In genomic region chr3:124700880-124701684, GRCh38 we compare ENCODE assay signal across 1 cellular context.
TF ChIP-seq lines count a peak whose summit lies in the region.

No MANE protein-coding gene starts in this region.

TF ChIP-seq in HepG2, 621 proteins besides CTCF, POLR2A, EP300 and RAD21 (continued from another document and continues in another):
- TF ChIP-seq ZNF597 (CRISPR knock-in tag; IDR thresholded peaks at IDR 0.05): no peak
- peak; percentile 61 for TF ChIP-seq IKZF4 (CRISPR knock-in tag; IDR thresholded peaks at IDR 0.05; ENCODE audit: borderline replicate concordance, low read depth, not compliant biosample characterization)
- TF ChIP-seq MAFG (CRISPR knock-in tag; IDR thresholded peaks at IDR 0.05): no peak
- 0 out of 2 replicates have a peak, but pooled peaks have one; percentile 86 for TF ChIP-seq U2AF2 (IDR thresholded peaks at IDR 0.05; ENCODE audit: low read depth, low read length)
- TF ChIP-seq, protein P1, sequence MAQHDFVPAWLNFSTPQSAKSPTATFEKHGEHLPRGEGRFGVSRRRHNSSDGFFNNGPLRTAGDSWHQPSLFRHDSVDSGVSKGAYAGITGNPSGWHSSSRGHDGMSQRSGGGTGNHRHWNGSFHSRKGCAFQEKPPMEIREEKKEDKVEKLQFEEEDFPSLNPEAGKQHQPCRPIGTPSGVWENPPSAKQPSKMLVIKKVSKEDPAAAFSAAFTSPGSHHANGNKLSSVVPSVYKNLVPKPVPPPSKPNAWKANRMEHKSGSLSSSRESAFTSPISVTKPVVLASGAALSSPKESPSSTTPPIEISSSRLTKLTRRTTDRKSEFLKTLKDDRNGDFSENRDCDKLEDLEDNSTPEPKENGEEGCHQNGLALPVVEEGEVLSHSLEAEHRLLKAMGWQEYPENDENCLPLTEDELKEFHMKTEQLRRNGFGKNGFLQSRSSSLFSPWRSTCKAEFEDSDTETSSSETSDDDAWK (CRISPR knock-in tag; IDR thresholded peaks at IDR 0.05): no peak
- TF ChIP-seq ZSCAN21 (CRISPR knock-in tag; IDR thresholded peaks at IDR 0.05; ENCODE audit: borderline replicate concordance): peak; percentile 53; the same call in 1 of the 2 replicates
- TF ChIP-seq, protein P2, sequence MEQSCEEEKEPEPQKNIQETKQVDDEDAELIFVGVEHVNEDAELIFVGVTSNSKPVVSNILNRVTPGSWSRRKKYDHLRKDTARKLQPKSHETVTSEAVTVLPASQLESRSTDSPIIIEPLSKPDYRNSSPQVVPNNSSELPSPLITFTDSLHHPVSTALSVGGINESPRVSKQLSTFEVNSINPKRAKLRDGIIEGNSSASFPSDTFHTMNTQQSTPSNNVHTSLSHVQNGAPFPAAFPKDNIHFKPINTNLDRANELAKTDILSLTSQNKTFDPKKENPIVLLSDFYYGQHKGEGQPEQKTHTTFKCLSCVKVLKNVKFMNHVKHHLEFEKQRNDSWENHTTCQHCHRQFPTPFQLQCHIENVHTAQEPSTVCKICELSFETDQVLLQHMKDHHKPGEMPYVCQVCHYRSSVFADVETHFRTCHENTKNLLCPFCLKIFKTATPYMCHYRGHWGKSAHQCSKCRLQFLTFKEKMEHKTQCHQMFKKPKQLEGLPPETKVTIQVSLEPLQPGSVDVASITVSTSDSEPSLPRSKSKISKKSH (CRISPR knock-in tag; IDR thresholded peaks at IDR 0.05; ENCODE audit: borderline replicate concordance): no peak
- TF ChIP-seq ASH2L (IDR thresholded peaks at IDR 0.05; ENCODE audit: insufficient read length, low read depth, low read length): peak; percentile 36
- TF ChIP-seq, protein P3, sequence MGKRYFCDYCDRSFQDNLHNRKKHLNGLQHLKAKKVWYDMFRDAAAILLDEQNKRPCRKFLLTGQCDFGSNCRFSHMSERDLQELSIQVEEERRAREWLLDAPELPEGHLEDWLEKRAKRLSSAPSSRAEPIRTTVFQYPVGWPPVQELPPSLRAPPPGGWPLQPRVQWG (CRISPR knock-in tag; IDR thresholded peaks at IDR 0.05; ENCODE audit: borderline replicate concordance, low read depth): no peak
- peak; percentile 61 for TF ChIP-seq ZKSCAN5 (CRISPR knock-in tag; IDR thresholded peaks at IDR 0.05)
- TF ChIP-seq, protein P4, sequence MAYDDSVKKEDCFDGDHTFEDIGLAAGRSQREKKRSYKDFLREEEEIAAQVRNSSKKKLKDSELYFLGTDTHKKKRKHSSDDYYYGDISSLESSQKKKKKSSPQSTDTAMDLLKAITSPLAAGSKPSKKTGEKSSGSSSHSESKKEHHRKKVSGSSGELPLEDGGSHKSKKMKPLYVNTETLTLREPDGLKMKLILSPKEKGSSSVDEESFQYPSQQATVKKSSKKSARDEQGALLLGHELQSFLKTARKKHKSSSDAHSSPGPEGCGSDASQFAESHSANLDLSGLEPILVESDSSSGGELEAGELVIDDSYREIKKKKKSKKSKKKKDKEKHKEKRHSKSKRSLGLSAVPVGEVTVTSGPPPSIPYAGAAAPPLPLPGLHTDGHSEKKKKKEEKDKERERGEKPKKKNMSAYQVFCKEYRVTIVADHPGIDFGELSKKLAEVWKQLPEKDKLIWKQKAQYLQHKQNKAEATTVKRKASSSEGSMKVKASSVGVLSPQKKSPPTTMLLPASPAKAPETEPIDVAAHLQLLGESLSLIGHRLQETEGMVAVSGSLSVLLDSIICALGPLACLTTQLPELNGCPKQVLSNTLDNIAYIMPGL (CRISPR knock-in tag; IDR thresholded peaks at IDR 0.05; ENCODE audit: borderline replicate concordance in 1 of 2, low read depth in 1 of 2): no peak; a peak in 2 of 4 replicates
- peak; percentile 66; the same call in 1 of the 2 replicates for TF ChIP-seq ZNF501 (CRISPR knock-in tag; IDR thresholded peaks at IDR 0.05)
- TF ChIP-seq ZNF772 (CRISPR knock-in tag; IDR thresholded peaks at IDR 0.05): peak; percentile 76; the same call in 1 of the 2 replicates
- peak; percentile 92; the same call in 1 of the 2 replicates for TF ChIP-seq ZNF292 (CRISPR knock-in tag; IDR thresholded peaks at IDR 0.05; ENCODE audit: borderline replicate concordance, low read depth)
- peak; percentile 79; the same call in 1 of the 2 replicates for TF ChIP-seq ARID3A (IDR thresholded peaks at IDR 0.05; ENCODE audit: low read depth, low read length)
- no peak for TF ChIP-seq HINFP (CRISPR knock-in tag; IDR thresholded peaks at IDR 0.05; ENCODE audit: low read depth)
- TF ChIP-seq PRMT3 (CRISPR knock-in tag; IDR thresholded peaks at IDR 0.05; ENCODE audit: borderline replicate concordance, low read depth): no peak
- TF ChIP-seq THYN1 (CRISPR knock-in tag; IDR thresholded peaks at IDR 0.05; ENCODE audit: borderline replicate concordance, low read depth): no peak
- TF ChIP-seq ZNF34 (CRISPR knock-in tag; IDR thresholded peaks at IDR 0.05; ENCODE audit: borderline replicate concordance): no peak
- peak; percentile 81; the same call in 1 of the 2 replicates for TF ChIP-seq SAFB2 (CRISPR knock-in tag; IDR thresholded peaks at IDR 0.05; ENCODE audit: borderline replicate concordance, low read depth)
- TF ChIP-seq ARNTL (CRISPR knock-in tag; IDR thresholded peaks at IDR 0.05): peak; percentile 72
- TF ChIP-seq ZNF136 (CRISPR knock-in tag; IDR thresholded peaks at IDR 0.05; ENCODE audit: low read depth): no peak
- TF ChIP-seq NR3C1 (CRISPR knock-in tag; IDR thresholded peaks at IDR 0.05): no peak
- peak; percentile 68; the same call in 1 of the 2 replicates for TF ChIP-seq ZNF230 (CRISPR knock-in tag; IDR thresholded peaks at IDR 0.05)
- peak; percentile 77 for TF ChIP-seq NR2C2 (CRISPR knock-in tag; IDR thresholded peaks at IDR 0.05; ENCODE audit: borderline replicate concordance)
- no peak for TF ChIP-seq NFE2L1 (CRISPR knock-in tag; IDR thresholded peaks at IDR 0.05; ENCODE audit: borderline replicate concordance)
- peak; percentile 92 for TF ChIP-seq HNF1B (CRISPR knock-in tag; IDR thresholded peaks at IDR 0.05)
- TF ChIP-seq HHEX (CRISPR knock-in tag; IDR thresholded peaks at IDR 0.05): peak; percentile 82
- TF ChIP-seq KAT8 (CRISPR knock-in tag; IDR thresholded peaks at IDR 0.05): peak; percentile 91
- TF ChIP-seq HNF4G (IDR thresholded peaks at IDR 0.05; ENCODE audit: borderline replicate concordance, low read depth, low read length): peak; percentile 80
- TF ChIP-seq HNF4G (CRISPR knock-in tag; IDR thresholded peaks at IDR 0.05; ENCODE audit: borderline replicate concordance, low read depth): peak; percentile 96
- TF ChIP-seq ZNF646 (CRISPR knock-in tag; IDR thresholded peaks at IDR 0.05): peak; percentile 95
- peak; percentile 98 for TF ChIP-seq HDAC1 (CRISPR knock-in tag; IDR thresholded peaks at IDR 0.05)
- no peak for TF ChIP-seq DNMT1 (CRISPR knock-in tag; IDR thresholded peaks at IDR 0.05)
- TF ChIP-seq, protein P5, sequence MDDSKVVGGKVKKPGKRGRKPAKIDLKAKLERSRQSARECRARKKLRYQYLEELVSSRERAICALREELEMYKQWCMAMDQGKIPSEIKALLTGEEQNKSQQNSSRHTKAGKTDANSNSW (CRISPR knock-in tag; IDR thresholded peaks at IDR 0.05; ENCODE audit: borderline replicate concordance): no peak
- no peak for TF ChIP-seq U2AF1 (optimal IDR thresholded peaks at IDR 0.05; ENCODE audit: low read depth, low read length)
- TF ChIP-seq SIN3A (IDR thresholded peaks at IDR 0.05; ENCODE audit: borderline replicate concordance, low read depth, low read length): 0 out of 2 replicates have a peak, but pooled peaks have one; percentile 51
- TF ChIP-seq, protein P6, sequence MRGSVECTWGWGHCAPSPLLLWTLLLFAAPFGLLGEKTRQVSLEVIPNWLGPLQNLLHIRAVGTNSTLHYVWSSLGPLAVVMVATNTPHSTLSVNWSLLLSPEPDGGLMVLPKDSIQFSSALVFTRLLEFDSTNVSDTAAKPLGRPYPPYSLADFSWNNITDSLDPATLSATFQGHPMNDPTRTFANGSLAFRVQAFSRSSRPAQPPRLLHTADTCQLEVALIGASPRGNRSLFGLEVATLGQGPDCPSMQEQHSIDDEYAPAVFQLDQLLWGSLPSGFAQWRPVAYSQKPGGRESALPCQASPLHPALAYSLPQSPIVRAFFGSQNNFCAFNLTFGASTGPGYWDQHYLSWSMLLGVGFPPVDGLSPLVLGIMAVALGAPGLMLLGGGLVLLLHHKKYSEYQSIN (CRISPR knock-in tag; IDR thresholded peaks at IDR 0.05; ENCODE audit: borderline replicate concordance): no peak
